In genomic region chr14:102901633-102902032, GRCh38 we compare ENCODE assay signal across 9 cellular contexts. TPM values are rescaled to one million over a fixed set of nuclear protein-coding genes. Genes with fewer than 3 reads are reported as not detected.
DNase-seq lines count a peak whose midpoint lies in the region; ATAC-seq, FAIRE-seq and TF ChIP-seq lines count a peak whose summit lies in the region.
"Had no signal": no experiment of that assay in that cellular context is flagged by ENCODE, and none has a peak within 500 bp of the region (broad histone marks: within the 10 kb centered on the region; RNA-seq: fewer than 3 reads in every experiment).

No MANE protein-coding gene starts in this region.

- POLR2A ChIA-PET in activated CD8-positive, alpha-beta T cell treated with anti-CD3 and anti-CD28 coated beads, Interleukin-2, amount 10 ng/mL, durations not matched to agents 7 days and 5 days (lab: Charles Lee) = no interaction called here

- DNase-seq in GM12891 (ENCODE audit: insufficient read length, low spot score) (peak; percentile 92), middle frontal gyrus (ENCODE audit: extremely low spot score, low spot score) (no peak), adrenal gland (no peak)
- peak; percentile 27 for DNase-seq in activated CD8-positive, alpha-beta T cell treated with anti-CD3 and anti-CD28 coated beads, Interleukin-2, amount 10 ng/mL, durations not matched to agents 7 days and 5 days
- no peak for DNase-seq in activated T-helper 2 cell treated with anti-CD3 and anti-CD28 coated beads, Interferon-gamma antibody, Interleukin-2, Interleukin-4, amounts not matched to agents 10 μg/mL and 5 μg/mL and 100 μg/mL, durations not matched to agents 14 hours and 24 hours and 36 hours (ENCODE audit: low spot score)
- DNase-seq in activated CD4-positive, alpha-beta T cell treated with anti-CD3 and anti-CD28 coated beads for 1 hour = no peak

- H3K9me3 Mint-ChIP-seq in activated CD8-positive, alpha-beta T cell treated with anti-CD3 and anti-CD28 coated beads, Interleukin-2, amount 10 ng/mL, durations not matched to agents 7 days and 5 days (ENCODE audit: insufficient read depth) = no peaks in the 10 kb centered on the region
- H3K9me3 Mint-ChIP-seq in activated T-helper 2 cell treated with anti-CD3 and anti-CD28 coated beads, Interferon-gamma antibody, Interleukin-2, Interleukin-4, amounts not matched to agents 10 μg/mL and 5 μg/mL and 100 μg/mL, durations not matched to agents 14 hours and 24 hours and 36 hours = no peaks in the 10 kb centered on the region

- H3K9me3 ChIP-seq in adrenal gland (replicated peaks in 1 of 3) = no peaks in the 10 kb centered on the region

- peak overlapping the region; percentile 74 for H3K27ac Mint-ChIP-seq in activated CD8-positive, alpha-beta T cell treated with anti-CD3 and anti-CD28 coated beads, Interleukin-2, amount 10 ng/mL, durations not matched to agents 7 days and 5 days
- H3K27ac Mint-ChIP-seq in activated T-helper 2 cell treated with anti-CD3 and anti-CD28 coated beads, Interferon-gamma antibody, Interleukin-2, Interleukin-4, amounts not matched to agents 10 μg/mL and 5 μg/mL and 100 μg/mL, durations not matched to agents 14 hours and 24 hours and 36 hours = no peak overlapping the region

- H3K27me3 ChIP-seq in adrenal gland = no peaks in the 10 kb centered on the region

- intact Hi-C loops in activated T-helper 2 cell treated with anti-CD3 and anti-CD28 coated beads, Interferon-gamma antibody, Interleukin-2, Interleukin-4, amounts not matched to agents 10 μg/mL and 5 μg/mL and 100 μg/mL, durations not matched to agents 14 hours and 24 hours and 36 hours (cut with micrococcal nuclease) = no loop called here
- intact Hi-C loops in adrenal gland (cut with DNase I) = no loop called here

- H3K4me3 Mint-ChIP-seq in activated CD8-positive, alpha-beta T cell treated with anti-CD3 and anti-CD28 coated beads, Interleukin-2, amount 10 ng/mL, durations not matched to agents 7 days and 5 days = peak overlapping the region; percentile 19
- H3K4me3 Mint-ChIP-seq in activated T-helper 2 cell treated with anti-CD3 and anti-CD28 coated beads, Interferon-gamma antibody, Interleukin-2, Interleukin-4, amounts not matched to agents 10 μg/mL and 5 μg/mL and 100 μg/mL, durations not matched to agents 14 hours and 24 hours and 36 hours (ENCODE audit: low read depth) = no peak overlapping the region

- TF ChIP-seq CTCF in adrenal gland (IDR thresholded peaks at IDR 0.05) = no peak

- CTCF ChIA-PET in activated CD8-positive, alpha-beta T cell treated with anti-CD3 and anti-CD28 coated beads, Interleukin-2, amount 10 ng/mL, durations not matched to agents 7 days and 5 days (lab: Charles Lee) = interaction anchor here (1.2 to 1.4 kb wide), 2 partner anchors 127 to 205 kb away, joined by 5 read pairs; no protein-coding TSS in a partner anchor

- peak; percentile 97 for FAIRE-seq in GM12891 (lab: Jason Lieb, UNC)

- H3K36me3 ChIP-seq in adrenal gland (replicated peaks in 1 of 2) = peaks cover 0 to 6% of the 10 kb centered on the region in 2 donors

- TF ChIP-seq POLR2A in GM12891 (IDR thresholded peaks at IDR 0.05; ENCODE audit: low read depth, low read length) (peak; percentile 86), adrenal gland (IDR thresholded peaks at IDR 0.05) (no peak)

- no peak overlapping the region for H3K4me3 ChIP-seq in adrenal gland

- H3K4me1 ChIP-seq in adrenal gland (replicated peaks in 1 of 2) = peaks cover 0 to 14% of the 10 kb centered on the region in 2 donors

- ATAC-seq in GM19395 (IDR thresholded peaks at IDR 0.05; ENCODE audit: unreplicated experiment) = peak; percentile 78
- ATAC-seq in HG03108 (IDR thresholded peaks at IDR 0.05; ENCODE audit: unreplicated experiment) = peak; percentile 66
- ATAC-seq in activated CD8-positive, alpha-beta T cell treated with anti-CD3 and anti-CD28 coated beads, Interleukin-2, amount 10 ng/mL, durations not matched to agents 7 days and 5 days = peak; percentile 61
- ATAC-seq: left lobe of liver had no signal

- WGBS in adrenal gland, 4 donors = 76 to 89% (median 83%) methylated on average over 4 of the region's 4 CpGs

- H3K4me1 Mint-ChIP-seq in activated CD8-positive, alpha-beta T cell treated with anti-CD3 and anti-CD28 coated beads, Interleukin-2, amount 10 ng/mL, durations not matched to agents 7 days and 5 days (ENCODE audit: low read depth) = peaks cover 29% of the 10 kb centered on the region
- peaks cover 11% of the 10 kb centered on the region for H3K4me1 Mint-ChIP-seq in activated T-helper 2 cell treated with anti-CD3 and anti-CD28 coated beads, Interferon-gamma antibody, Interleukin-2, Interleukin-4, amounts not matched to agents 10 μg/mL and 5 μg/mL and 100 μg/mL, durations not matched to agents 14 hours and 24 hours and 36 hours (ENCODE audit: low read depth)

- H3K27ac ChIP-seq in adrenal gland = no peak overlapping the region

- no peaks in the 10 kb centered on the region for H3K27me3 Mint-ChIP-seq in activated CD8-positive, alpha-beta T cell treated with anti-CD3 and anti-CD28 coated beads, Interleukin-2, amount 10 ng/mL, durations not matched to agents 7 days and 5 days (ENCODE audit: low read depth)
- no peaks in the 10 kb centered on the region for H3K27me3 Mint-ChIP-seq in activated T-helper 2 cell treated with anti-CD3 and anti-CD28 coated beads, Interferon-gamma antibody, Interleukin-2, Interleukin-4, amounts not matched to agents 10 μg/mL and 5 μg/mL and 100 μg/mL, durations not matched to agents 14 hours and 24 hours and 36 hours (ENCODE audit: low read depth)

- H3K36me3 Mint-ChIP-seq in activated CD8-positive, alpha-beta T cell treated with anti-CD3 and anti-CD28 coated beads, Interleukin-2, amount 10 ng/mL, durations not matched to agents 7 days and 5 days (ENCODE audit: low read depth) = peaks cover 28% of the 10 kb centered on the region
- peaks cover 56% of the 10 kb centered on the region for H3K36me3 Mint-ChIP-seq in activated T-helper 2 cell treated with anti-CD3 and anti-CD28 coated beads, Interferon-gamma antibody, Interleukin-2, Interleukin-4, amounts not matched to agents 10 μg/mL and 5 μg/mL and 100 μg/mL, durations not matched to agents 14 hours and 24 hours and 36 hours (ENCODE audit: low read depth)

TF ChIP-seq in GM12891, 5 proteins besides CTCF, POLR2A, EP300 and RAD21:
- peak; percentile 78; the same call in 1 of the 2 replicates for TF ChIP-seq POLR2AphosphoS5 (IDR thresholded peaks at IDR 0.05; ENCODE audit: low read depth, low read length)
- TF ChIP-seq POU2F2 (IDR thresholded peaks at IDR 0.05; ENCODE audit: low read depth, low read length) = peak; percentile 81
- TF ChIP-seq TAF1 (IDR thresholded peaks at IDR 0.05; ENCODE audit: low read depth, low read length) = peak; percentile 85
- peak; percentile 7 for TF ChIP-seq PAX5 (IDR thresholded peaks at IDR 0.05; ENCODE audit: insufficient read depth, low read length, severe bottlenecking)
- peak; percentile 100 for TF ChIP-seq SPI1 (IDR thresholded peaks at IDR 0.05; ENCODE audit: low read depth, low read length)

RNA-seq across cellular contexts. Expression of gene AMN, which starts 20.8 kb away (rescaled TPM):
- 0.50 TPM for polyA plus RNA-seq in GM12891 (2012; ENCODE audit: low read depth, missing spikeins)
- under 1 TPM; 0.91 to 0.95 TPM for total RNA-seq in activated CD8-positive, alpha-beta T cell treated with anti-CD3 and anti-CD28 coated beads, Interleukin-2, amount 10 ng/mL, durations not matched to agents 7 days and 5 days
- total RNA-seq in activated T-helper 2 cell treated with anti-CD3 and anti-CD28 coated beads, Interferon-gamma antibody, Interleukin-2, Interleukin-4, amounts not matched to agents 10 μg/mL and 5 μg/mL and 100 μg/mL, durations not matched to agents 14 hours and 24 hours and 36 hours = 0.44 and 0.55 TPM in 2 replicates
- total RNA-seq in adrenal gland = under 1 TPM in 5 of 8 donors, not detected in 3; 0.07 to 0.65 (median 0.34) TPM
- polyA plus RNA-seq in adrenal gland = 1 to 10 TPM in 1 of 3 donors, under 1 TPM in 1, not detected in 1; 0.48 to 3.6 TPM

Comparison
In these comparisons a context has a peak if more than half of its experiments do, and no peak if none do; other contexts are left out.
1. DNase-seq: peak in GM12891 (single experiment) and activated CD8-positive, alpha-beta T cell treated with anti-CD3 and anti-CD28 coated beads, Interleukin-2, amount 10 ng/mL, durations not matched to agents 7 days and 5 days (single experiment); none in activated T-helper 2 cell treated with anti-CD3 and anti-CD28 coated beads, Interferon-gamma antibody, Interleukin-2, Interleukin-4, amounts not matched to agents 10 μg/mL and 5 μg/mL and 100 μg/mL, durations not matched to agents 14 hours and 24 hours and 36 hours (single experiment), middle frontal gyrus (single experiment), activated CD4-positive, alpha-beta T cell treated with anti-CD3 and anti-CD28 coated beads for 1 hour (single experiment) and adrenal gland (0 of 7).
2. Peak in every context shown above with its lines, with median percentiles within 50 percentile points of each other: ATAC-seq.